ENCODE assay signal across 8 cellular contexts in the genomic region with DNA sequence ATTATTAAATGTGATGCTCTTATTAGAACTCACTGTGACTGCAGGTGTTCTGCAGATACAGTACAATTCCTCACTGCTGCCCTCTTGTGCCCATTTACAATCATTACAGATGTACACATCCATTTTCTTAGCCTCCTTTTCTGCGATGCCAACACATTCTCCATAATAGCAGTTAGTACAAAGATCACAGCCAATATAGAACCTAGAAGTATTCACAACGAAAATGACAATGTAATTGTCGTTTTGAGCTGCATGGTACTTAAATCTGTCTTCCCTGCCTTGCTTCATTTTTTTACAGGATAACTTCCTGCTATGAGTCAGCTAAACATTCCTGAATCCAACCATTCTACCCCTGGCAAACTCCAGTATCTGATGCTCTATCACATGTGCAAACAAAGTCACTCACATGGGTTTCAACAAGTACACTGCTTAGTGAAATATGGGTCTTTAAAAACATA. TPM values are rescaled to one million over a fixed set of nuclear protein-coding genes. Genes with fewer than 3 reads are reported as not detected.
DNase-seq lines count a peak whose midpoint lies in the region; ATAC-seq and TF ChIP-seq lines count a peak whose summit lies in the region.
"Not testable (repeated sequence)": the region's sequence is repeated elsewhere in the genome, so short reads cannot be mapped to it uniquely, and the experiment has no call there.

No MANE protein-coding gene starts in this region.

- H3K4me3 ChIP-seq in GM06990 (replicated peaks; ENCODE audit: low read depth, low read length); OCI-LY7 (ENCODE audit: low read depth, low read length, poor library complexity, severe bottlenecking); choroid plexus epithelial cell (ENCODE audit: low read depth, low read length); aorta (ENCODE audit: low read length in 2 of 2): not testable (repeated sequence)

- intact Hi-C loops in OCI-LY7 (cut with micrococcal nuclease; ENCODE audit: unreplicated experiment); aorta (cut with DNase I): not testable (repeated sequence)

- TF ChIP-seq CTCF in GM06990 (IDR thresholded peaks at IDR 0.05; ENCODE audit: insufficient read depth, low read length, poor library complexity, severe bottlenecking) = peak; percentile 67
- TF ChIP-seq CTCF in OCI-LY7 (conservative IDR thresholded peaks at IDR 0.05; ENCODE audit: low read length) = peak; percentile 87
- peak; percentile 63 for TF ChIP-seq CTCF in choroid plexus epithelial cell (conservative IDR thresholded peaks at IDR 0.05; ENCODE audit: low read depth, low read length)

- peak overlapping the region in 2 of 6 donors; percentile 0 to 2 for H3K27ac Mint-ChIP-seq in immature natural killer cell

- H3K79me2 ChIP-seq in OCI-LY7 (ENCODE audit: insufficient read depth, low read depth, low read length) = not testable (repeated sequence)

- H3K9me3 ChIP-seq in OCI-LY7 (ENCODE audit: low read length); aorta (ENCODE audit: control insufficient read depth, low read length): not testable (repeated sequence)

- H3K27ac ChIP-seq in OCI-LY7 (ENCODE audit: low read depth, low read length, poor library complexity, severe bottlenecking); aorta (ENCODE audit: low read depth in 1 of 2, low read length in 2 of 2): not testable (repeated sequence)

- H3K36me3 ChIP-seq in GM06990 (ENCODE audit: control insufficient read depth, insufficient read depth, low read length); OCI-LY7 (ENCODE audit: insufficient read depth, low read length); aorta (ENCODE audit: control insufficient read depth in 1 of 2, insufficient read depth in 2 of 2, low read length in 1 of 2): not testable (repeated sequence)

- POLR2A ChIA-PET in OCI-LY7 (lab: Charles Lee) = not testable (repeated sequence)

- not testable (repeated sequence) for H4K20me1 ChIP-seq in OCI-LY7 (ENCODE audit: insufficient read depth, low read length)

- H3K9me2 ChIP-seq in OCI-LY7 (ENCODE audit: insufficient read depth, low read length) = not testable (repeated sequence)

- not testable (repeated sequence) for DNase-seq in GM06990 (ENCODE audit: extremely low read depth, insufficient read length); aorta
- DNase-seq in NAMALWA (ENCODE audit: low spot score) = peak; percentile 89
- peak; percentile 93 for DNase-seq in OCI-LY7 (ENCODE audit: low spot score)
- DNase-seq in activated CD4-positive, alpha-beta T cell treated with anti-CD3 and anti-CD28 coated beads for 48 hours = peak; percentile 76
- DNase-seq in choroid plexus epithelial cell (ENCODE audit: low read depth) = peak; percentile 78
- DNase-seq in immature natural killer cell = peak; percentile 66 to 78 (median 69)
- DNase-seq in renal cortical epithelial cell (ENCODE audit: low read depth) = peak; percentile 88

- H3K4me2 ChIP-seq in OCI-LY7 (ENCODE audit: low read length) = 0 out of 2 replicates have a peak overlapping the region, but pooled peaks have one; percentile 6

- BruUV-seq in OCI-LY7 (replicated peaks; lab: Mats Ljungman, UMichigan) = not testable (repeated sequence)

- H3K27me3 ChIP-seq in GM06990 (replicated peaks; ENCODE audit: control insufficient read depth, insufficient read depth, low read length); aorta (ENCODE audit: control insufficient read depth in 1 of 2, insufficient read depth in 2 of 2, low read length in 1 of 2): not testable (repeated sequence)

- not testable (repeated sequence) for H3K9me3 Mint-ChIP-seq in immature natural killer cell

- H3K4me1 ChIP-seq in OCI-LY7 (ENCODE audit: insufficient read depth, low read length, poor library complexity, severe bottlenecking) = peaks cover 39% of the 10 kb centered on the region
- not testable (repeated sequence) for H3K4me1 ChIP-seq in aorta (ENCODE audit: control insufficient read depth in 1 of 2, insufficient read depth in 2 of 2, low read length in 2 of 2)

- H3K4me3 Mint-ChIP-seq in immature natural killer cell = not testable (repeated sequence)

- H2AFZ ChIP-seq in OCI-LY7 (ENCODE audit: low read length) = peak overlapping the region; percentile 38; the same call in 1 of the 2 replicates

- not testable (repeated sequence) for H3K36me3 Mint-ChIP-seq in immature natural killer cell

- WGBS in aorta, 2 donors = 0 to 1% methylated on average over 3 of the region's 3 CpGs

- peak; percentile 88 for ATAC-seq in aorta (ENCODE audit: low FRiP score)

- H3K27me3 Mint-ChIP-seq in immature natural killer cell (ENCODE audit: low read depth in 3 of 3) = not testable (repeated sequence)

- not testable (repeated sequence) for H3K4me1 Mint-ChIP-seq in immature natural killer cell

- CTCF ChIA-PET in OCI-LY7 (lab: Charles Lee; ENCODE audit: unreplicated experiment) = not testable (repeated sequence)

RNA-seq across cellular contexts. Expression of gene LRRC37A, which starts 8.1 kb away (rescaled TPM):
- 5.1 and 6.6 TPM in 2 replicates for total RNA-seq in OCI-LY7 (2014; rRNA removed; shearing (Covaris generic))
- 5.2 and 5.8 TPM in 2 replicates for total RNA-seq in OCI-LY7 (2022)
- under 1 TPM; 0.15 to 0.69 (median 0.28) TPM for polyA plus RNA-seq in immature natural killer cell
- 0.17 and 2.7 TPM in 2 replicates for total RNA-seq in renal cortical epithelial cell
- total RNA-seq in aorta = 1 to 10 TPM; 5.1 to 7.7 TPM
- 1 to 10 TPM; 1.0 to 1.7 TPM for polyA plus RNA-seq in aorta
